ENCODE assay signal across 24 cellular contexts in the genomic region with DNA sequence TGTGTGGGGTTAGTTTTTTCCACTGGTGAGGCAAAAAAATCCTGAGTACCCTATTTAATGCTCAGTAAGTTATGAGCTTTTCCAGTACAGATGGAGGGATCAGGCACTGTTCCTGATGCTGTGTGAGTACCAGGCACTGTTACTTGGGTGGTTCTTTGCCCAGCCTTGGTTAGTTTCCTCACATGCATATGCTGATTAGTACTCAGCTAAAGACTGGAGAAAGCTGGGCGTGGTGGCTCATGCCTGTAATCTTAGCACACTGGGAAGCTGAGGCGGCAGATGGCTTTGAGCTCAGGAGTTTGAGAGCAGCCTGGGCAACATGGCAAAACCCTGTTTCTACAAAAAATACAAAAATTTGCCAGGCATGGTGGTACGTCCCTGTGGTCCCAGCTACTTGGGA.
"Had no signal": no experiment of that assay in that cellular context is flagged by ENCODE, and none has a peak within 500 bp of the region (broad histone marks: within the 10 kb centered on the region; RNA-seq: fewer than 3 reads in every experiment).

No MANE protein-coding gene starts in this region.

- H3K27me3 ChIP-seq: esophagus muscularis mucosa, heart right ventricle, right atrium auricular region, stomach, thyroid gland, vagina had no signal

- ATAC-seq: heart right ventricle; left ventricle myocardium superior; lower lobe of right lung; naive thymus-derived CD8-positive, alpha-beta T cell; sciatic nerve had no signal

- H3K36me3 Mint-ChIP-seq: immature natural killer cell; naive thymus-derived CD8-positive, alpha-beta T cell; stimulated activated effector memory CD8-positive, alpha-beta T cell treated with anti-CD3 and anti-CD28 coated beads, Interleukin-12 subunit alpha, Interleukin-12 subunit beta, amount 100 ng/mL, for 72 hours had no signal

- H3K27me3 Mint-ChIP-seq: naive thymus-derived CD8-positive, alpha-beta T cell had no signal

- H3K9me3 ChIP-seq: esophagus muscularis mucosa, lower lobe of right lung, prostate gland, right atrium auricular region, stomach, thyroid gland, vagina had no signal

- H3K9me3 Mint-ChIP-seq: nephron progenitor cell; stimulated activated effector memory CD8-positive, alpha-beta T cell treated with anti-CD3 and anti-CD28 coated beads, Interleukin-12 subunit alpha, Interleukin-12 subunit beta, amount 100 ng/mL, for 72 hours had no signal

- H3K4me1 ChIP-seq: lower lobe of right lung, prostate gland, right atrium auricular region, stomach, thyroid gland had no signal

- H3K36me3 ChIP-seq: esophagus muscularis mucosa, heart right ventricle, lower lobe of right lung, prostate gland, right atrium auricular region, stomach, thyroid gland, vagina had no signal

- H3K27ac Mint-ChIP-seq: immature natural killer cell; naive thymus-derived CD8-positive, alpha-beta T cell; nephron progenitor cell; stimulated activated effector memory CD8-positive, alpha-beta T cell treated with anti-CD3 and anti-CD28 coated beads, Interleukin-12 subunit alpha, Interleukin-12 subunit beta, amount 100 ng/mL, for 72 hours had no signal

- DNase-seq: dermis blood vessel endothelial cell; effector memory CD4-positive, alpha-beta T cell; foreskin melanocyte; glutamatergic neuron; heart right ventricle; hippocampal formation; immature natural killer cell; left ventricle myocardium superior; lower lobe of right lung; naive thymus-derived CD8-positive, alpha-beta T cell; nephron progenitor cell; nucleus accumbens; stimulated activated CD4-positive, alpha-beta T cell treated with anti-CD3 and anti-CD28 coated beads, Interleukin-2, amount 100 ng/mL, for 24 hours; stimulated activated CD4-positive, alpha-beta T cell treated with anti-CD3 and anti-CD28 coated beads, Interleukin-4, amount 100 ng/mL, for 24 hours; stimulated activated naive CD4-positive, alpha-beta T cell treated with Interleukin-2 at 50 U/mL for 16 hours; stomach; thyroid gland; trophoblast cell had no signal

- H3K4me1 Mint-ChIP-seq: immature natural killer cell; naive thymus-derived CD8-positive, alpha-beta T cell; nephron progenitor cell; stimulated activated effector memory CD8-positive, alpha-beta T cell treated with anti-CD3 and anti-CD28 coated beads, Interleukin-12 subunit alpha, Interleukin-12 subunit beta, amount 100 ng/mL, for 72 hours had no signal

- H3K4me3 Mint-ChIP-seq: immature natural killer cell; naive thymus-derived CD8-positive, alpha-beta T cell; nephron progenitor cell; stimulated activated effector memory CD8-positive, alpha-beta T cell treated with anti-CD3 and anti-CD28 coated beads, Interleukin-12 subunit alpha, Interleukin-12 subunit beta, amount 100 ng/mL, for 72 hours had no signal

- H3K27ac ChIP-seq: esophagus muscularis mucosa, heart right ventricle, lower lobe of right lung, prostate gland, right atrium auricular region, stomach, thyroid gland, vagina had no signal

- H3K4me3 ChIP-seq: esophagus muscularis mucosa, heart right ventricle, lower lobe of right lung, prostate gland, right atrium auricular region, stomach, thyroid gland, vagina had no signal
